ENCODE assay signal across 8 cellular contexts in genomic region chr13:45047394-45048328, GRCh38. TPM values are rescaled to one million over a fixed set of nuclear protein-coding genes. Genes with fewer than 3 reads are reported as not detected.
DNase-seq lines count a peak whose midpoint lies in the region; ATAC-seq, FAIRE-seq and TF ChIP-seq lines count a peak whose summit lies in the region.

No MANE protein-coding gene starts in this region.

- peaks cover 0 to 12% (median 0%) of the 10 kb centered on the region in 4 donors for H3K4me1 ChIP-seq in Peyer's patch

- no peaks in the 10 kb centered on the region for H3K36me3 Mint-ChIP-seq in naive B cell

- peak; percentile 73 to 83 for ATAC-seq in naive B cell (ENCODE audit: low read depth in 2 of 2)

- no peak overlapping the region for H3K27ac ChIP-seq in Peyer's patch

- no peaks in the 10 kb centered on the region for H3K9me3 Mint-ChIP-seq in naive B cell

- peak overlapping the region; percentile 14 to 83 (median 70) for H3K4me3 Mint-ChIP-seq in naive B cell

- no peaks in the 10 kb centered on the region for H3K36me3 ChIP-seq in Peyer's patch

- TF ChIP-seq CTCF in Peyer's patch (IDR thresholded peaks at IDR 0.05) (peak; percentile 39 to 97 (median 91)), fibroblast of mammary gland (conservative IDR thresholded peaks at IDR 0.05; ENCODE audit: control insufficient read depth, insufficient read depth, low read depth, low read length) (peak; percentile 92)

- peaks cover 23 to 46% (median 38%) of the 10 kb centered on the region in 3 donors for H3K27me3 Mint-ChIP-seq in naive B cell

- no peak for TF ChIP-seq POLR2A in Peyer's patch (IDR thresholded peaks at IDR 0.05)

- peak; percentile 87 for FAIRE-seq in GM19239 (lab: Jason Lieb, UNC)

- H3K4me1 Mint-ChIP-seq in naive B cell: peaks cover 16 to 25% (median 16%) of the 10 kb centered on the region in 3 donors

- H3K9me3 ChIP-seq in Peyer's patch: no peaks in the 10 kb centered on the region

- no peak overlapping the region for H3K4me3 ChIP-seq in Jurkat, Clone E6-1 (ENCODE audit: low read length)
- peak overlapping the region; percentile 10 to 50 (median 30) for H3K4me3 ChIP-seq in Peyer's patch
- peak overlapping the region; percentile 58 for H3K4me3 ChIP-seq in fibroblast of mammary gland (ENCODE audit: control insufficient read depth, low read depth, low read length)

- peak overlapping the region in 3 of 6 donors; percentile 40 to 71 (median 50) for H3K27ac Mint-ChIP-seq in naive B cell

- DNase-seq in AG08396 (ENCODE audit: low spot score) (peak; percentile 82), GM19239 (ENCODE audit: insufficient read length, low spot score) (peak; percentile 69), Peyer's patch (peak; percentile 69 to 88 (median 76)), activated T-helper 1 cell treated with Interleukin-2 at 50 U/mL for 16 hours (ENCODE audit: low read depth) (peak; percentile 51), fibroblast of mammary gland (ENCODE audit: low read depth) (peak; percentile 80), naive B cell (peak; percentile 61)
- peak; percentile 62 for DNase-seq in Jurkat, Clone E6-1 (ENCODE audit: low read depth, low spot score)
- peak; percentile 53 to 57 for DNase-seq in stimulated activated CD8-positive, alpha-beta memory T cell treated with anti-CD3 and anti-CD28 coated beads, Interleukin-7, amount 100 ng/mL, for 4 hours (ENCODE audit: low read depth in 2 of 2)

- no peaks in the 10 kb centered on the region for H3K27me3 ChIP-seq in Peyer's patch

RNA-seq across cellular contexts. Expression of gene GPALPP1, which starts 58.3 kb away (rescaled TPM):
- polyA plus RNA-seq in Jurkat, Clone E6-1 (2012; ENCODE audit: insufficient read depth, insufficient read length): 31.6 TPM
- 10 to 100 TPM; 13.3 to 41.3 (median 21.7) TPM for total RNA-seq in Peyer's patch
- polyA plus RNA-seq in naive B cell (ENCODE audit: low read depth in 6 of 6): 10 to 100 TPM; 16.6 to 26.9 (median 21.3) TPM

RNA-seq across cellular contexts. Expression of gene NUFIP1, which starts 58.4 kb away (rescaled TPM):
- 7.2 TPM for polyA plus RNA-seq in Jurkat, Clone E6-1 (2012; ENCODE audit: insufficient read depth, insufficient read length)
- total RNA-seq in Peyer's patch: 1 to 10 TPM in 3 of 4 donors, under 1 TPM in 1; 0.76 to 4.1 (median 2.1) TPM
- 1 to 10 TPM; 4.0 to 5.4 (median 4.9) TPM for polyA plus RNA-seq in naive B cell (ENCODE audit: low read depth in 6 of 6)
